In the genomic region with DNA sequence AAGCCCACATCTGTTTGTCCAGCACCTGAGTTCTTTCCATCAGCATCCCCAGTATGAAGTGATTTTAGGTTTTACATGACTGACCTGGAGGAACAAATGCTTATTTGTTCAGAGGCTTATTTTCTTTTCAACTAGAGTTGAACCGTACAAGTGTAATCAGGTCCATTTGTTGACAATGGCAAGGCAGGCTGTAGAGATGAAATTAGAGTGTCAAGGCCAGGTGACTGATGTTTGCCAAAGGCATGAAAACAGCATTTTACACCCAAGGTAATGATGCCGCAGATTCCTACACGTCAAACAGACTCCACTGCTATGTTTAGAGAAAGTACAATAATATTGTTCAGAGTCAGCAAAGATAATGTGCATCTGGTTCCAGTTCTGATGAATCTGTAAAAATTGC, we compare ENCODE assay signal across 1 cellular context.
TF ChIP-seq lines count a peak whose summit lies in the region.

No MANE protein-coding gene starts in this region.

TF ChIP-seq in HepG2, 621 proteins besides CTCF, POLR2A, EP300 and RAD21 (continued from another document and continues in another):
- TF ChIP-seq, protein P1, sequence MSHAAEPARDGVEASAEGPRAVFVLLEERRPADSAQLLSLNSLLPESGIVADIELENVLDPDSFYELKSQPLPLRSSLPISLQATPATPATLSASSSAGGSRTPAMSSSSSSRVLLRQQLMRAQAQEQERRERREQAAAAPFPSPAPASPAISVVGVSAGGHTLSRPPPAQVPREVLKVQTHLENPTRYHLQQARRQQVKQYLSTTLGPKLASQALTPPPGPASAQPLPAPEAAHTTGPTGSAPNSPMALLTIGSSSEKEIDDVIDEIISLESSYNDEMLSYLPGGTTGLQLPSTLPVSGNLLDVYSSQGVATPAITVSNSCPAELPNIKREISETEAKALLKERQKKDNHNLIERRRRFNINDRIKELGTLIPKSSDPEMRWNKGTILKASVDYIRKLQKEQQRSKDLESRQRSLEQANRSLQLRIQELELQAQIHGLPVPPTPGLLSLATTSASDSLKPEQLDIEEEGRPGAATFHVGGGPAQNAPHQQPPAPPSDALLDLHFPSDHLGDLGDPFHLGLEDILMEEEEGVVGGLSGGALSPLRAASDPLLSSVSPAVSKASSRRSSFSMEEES (CRISPR knock-in tag; IDR thresholded peaks at IDR 0.05): 0 out of 2 replicates have a peak, but pooled peaks have one; percentile 36
- TF ChIP-seq ATF7-NPFF (CRISPR knock-in tag; IDR thresholded peaks at IDR 0.05; ENCODE audit: low read depth) (no peak), RXRA (CRISPR knock-in tag; IDR thresholded peaks at IDR 0.05) (peak; percentile 88; the same call in 1 of the 2 replicates), HNRNPUL1 (IDR thresholded peaks at IDR 0.05; ENCODE audit: low read depth, low read length) (no peak), JUNB (CRISPR knock-in tag; IDR thresholded peaks at IDR 0.05; ENCODE audit: borderline replicate concordance) (no peak), CENPT (CRISPR knock-in tag; IDR thresholded peaks at IDR 0.05; ENCODE audit: low read depth) (no peak), HNRNPLL (IDR thresholded peaks at IDR 0.05; ENCODE audit: low read depth, low read length, poor library complexity, severe bottlenecking) (no peak), KDM1A (CRISPR knock-in tag; IDR thresholded peaks at IDR 0.05) (0 out of 2 replicates have a peak, but pooled peaks have one; percentile 12), FOXK2 (IDR thresholded peaks at IDR 0.05) (no peak), SNAI1 (CRISPR knock-in tag; IDR thresholded peaks at IDR 0.05; ENCODE audit: borderline replicate concordance) (no peak), ZNF317 (CRISPR knock-in tag; IDR thresholded peaks at IDR 0.05) (no peak), ZNF354B (CRISPR knock-in tag; IDR thresholded peaks at IDR 0.05) (no peak), KDM5A (IDR thresholded peaks at IDR 0.05; ENCODE audit: borderline replicate concordance, low read length) (no peak), RFX3 (CRISPR knock-in tag; IDR thresholded peaks at IDR 0.05) (no peak), SPEN (CRISPR knock-in tag; IDR thresholded peaks at IDR 0.05; ENCODE audit: low read depth) (no peak), RBFOX2 (IDR thresholded peaks at IDR 0.05; ENCODE audit: low read depth, low read length) (no peak), ZNF777 (CRISPR knock-in tag; IDR thresholded peaks at IDR 0.05) (no peak), ZNF329 (CRISPR knock-in tag; IDR thresholded peaks at IDR 0.05; ENCODE audit: low read depth) (no peak)
- TF ChIP-seq, protein P2, sequence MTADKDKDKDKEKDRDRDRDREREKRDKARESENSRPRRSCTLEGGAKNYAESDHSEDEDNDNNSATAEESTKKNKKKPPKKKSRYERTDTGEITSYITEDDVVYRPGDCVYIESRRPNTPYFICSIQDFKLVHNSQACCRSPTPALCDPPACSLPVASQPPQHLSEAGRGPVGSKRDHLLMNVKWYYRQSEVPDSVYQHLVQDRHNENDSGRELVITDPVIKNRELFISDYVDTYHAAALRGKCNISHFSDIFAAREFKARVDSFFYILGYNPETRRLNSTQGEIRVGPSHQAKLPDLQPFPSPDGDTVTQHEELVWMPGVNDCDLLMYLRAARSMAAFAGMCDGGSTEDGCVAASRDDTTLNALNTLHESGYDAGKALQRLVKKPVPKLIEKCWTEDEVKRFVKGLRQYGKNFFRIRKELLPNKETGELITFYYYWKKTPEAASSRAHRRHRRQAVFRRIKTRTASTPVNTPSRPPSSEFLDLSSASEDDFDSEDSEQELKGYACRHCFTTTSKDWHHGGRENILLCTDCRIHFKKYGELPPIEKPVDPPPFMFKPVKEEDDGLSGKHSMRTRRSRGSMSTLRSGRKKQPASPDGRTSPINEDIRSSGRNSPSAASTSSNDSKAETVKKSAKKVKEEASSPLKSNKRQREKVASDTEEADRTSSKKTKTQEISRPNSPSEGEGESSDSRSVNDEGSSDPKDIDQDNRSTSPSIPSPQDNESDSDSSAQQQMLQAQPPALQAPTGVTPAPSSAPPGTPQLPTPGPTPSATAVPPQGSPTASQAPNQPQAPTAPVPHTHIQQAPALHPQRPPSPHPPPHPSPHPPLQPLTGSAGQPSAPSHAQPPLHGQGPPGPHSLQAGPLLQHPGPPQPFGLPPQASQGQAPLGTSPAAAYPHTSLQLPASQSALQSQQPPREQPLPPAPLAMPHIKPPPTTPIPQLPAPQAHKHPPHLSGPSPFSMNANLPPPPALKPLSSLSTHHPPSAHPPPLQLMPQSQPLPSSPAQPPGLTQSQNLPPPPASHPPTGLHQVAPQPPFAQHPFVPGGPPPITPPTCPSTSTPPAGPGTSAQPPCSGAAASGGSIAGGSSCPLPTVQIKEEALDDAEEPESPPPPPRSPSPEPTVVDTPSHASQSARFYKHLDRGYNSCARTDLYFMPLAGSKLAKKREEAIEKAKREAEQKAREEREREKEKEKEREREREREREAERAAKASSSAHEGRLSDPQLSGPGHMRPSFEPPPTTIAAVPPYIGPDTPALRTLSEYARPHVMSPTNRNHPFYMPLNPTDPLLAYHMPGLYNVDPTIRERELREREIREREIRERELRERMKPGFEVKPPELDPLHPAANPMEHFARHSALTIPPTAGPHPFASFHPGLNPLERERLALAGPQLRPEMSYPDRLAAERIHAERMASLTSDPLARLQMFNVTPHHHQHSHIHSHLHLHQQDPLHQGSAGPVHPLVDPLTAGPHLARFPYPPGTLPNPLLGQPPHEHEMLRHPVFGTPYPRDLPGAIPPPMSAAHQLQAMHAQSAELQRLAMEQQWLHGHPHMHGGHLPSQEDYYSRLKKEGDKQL (CRISPR knock-in tag; IDR thresholded peaks at IDR 0.05; ENCODE audit: low read depth): peak; percentile 91
- TF ChIP-seq, protein P3, sequence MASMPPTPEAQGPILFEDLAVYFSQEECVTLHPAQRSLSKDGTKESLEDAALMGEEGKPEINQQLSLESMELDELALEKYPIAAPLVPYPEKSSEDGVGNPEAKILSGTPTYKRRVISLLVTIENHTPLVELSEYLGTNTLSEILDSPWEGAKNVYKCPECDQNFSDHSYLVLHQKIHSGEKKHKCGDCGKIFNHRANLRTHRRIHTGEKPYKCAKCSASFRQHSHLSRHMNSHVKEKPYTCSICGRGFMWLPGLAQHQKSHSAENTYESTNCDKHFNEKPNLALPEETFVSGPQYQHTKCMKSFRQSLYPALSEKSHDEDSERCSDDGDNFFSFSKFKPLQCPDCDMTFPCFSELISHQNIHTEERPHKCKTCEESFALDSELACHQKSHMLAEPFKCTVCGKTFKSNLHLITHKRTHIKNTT (CRISPR knock-in tag; IDR thresholded peaks at IDR 0.05): no peak
- TF ChIP-seq, protein P4, sequence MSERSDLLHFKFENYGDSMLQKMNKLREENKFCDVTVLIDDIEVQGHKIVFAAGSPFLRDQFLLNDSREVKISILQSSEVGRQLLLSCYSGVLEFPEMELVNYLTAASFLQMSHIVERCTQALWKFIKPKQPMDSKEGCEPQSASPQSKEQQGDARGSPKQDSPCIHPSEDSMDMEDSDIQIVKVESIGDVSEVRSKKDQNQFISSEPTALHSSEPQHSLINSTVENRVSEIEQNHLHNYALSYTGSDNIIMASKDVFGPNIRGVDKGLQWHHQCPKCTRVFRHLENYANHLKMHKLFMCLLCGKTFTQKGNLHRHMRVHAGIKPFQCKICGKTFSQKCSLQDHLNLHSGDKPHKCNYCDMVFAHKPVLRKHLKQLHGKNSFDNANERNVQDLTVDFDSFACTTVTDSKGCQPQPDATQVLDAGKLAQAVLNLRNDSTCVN (CRISPR knock-in tag; IDR thresholded peaks at IDR 0.05; ENCODE audit: borderline replicate concordance): no peak
- TF ChIP-seq, protein P5, sequence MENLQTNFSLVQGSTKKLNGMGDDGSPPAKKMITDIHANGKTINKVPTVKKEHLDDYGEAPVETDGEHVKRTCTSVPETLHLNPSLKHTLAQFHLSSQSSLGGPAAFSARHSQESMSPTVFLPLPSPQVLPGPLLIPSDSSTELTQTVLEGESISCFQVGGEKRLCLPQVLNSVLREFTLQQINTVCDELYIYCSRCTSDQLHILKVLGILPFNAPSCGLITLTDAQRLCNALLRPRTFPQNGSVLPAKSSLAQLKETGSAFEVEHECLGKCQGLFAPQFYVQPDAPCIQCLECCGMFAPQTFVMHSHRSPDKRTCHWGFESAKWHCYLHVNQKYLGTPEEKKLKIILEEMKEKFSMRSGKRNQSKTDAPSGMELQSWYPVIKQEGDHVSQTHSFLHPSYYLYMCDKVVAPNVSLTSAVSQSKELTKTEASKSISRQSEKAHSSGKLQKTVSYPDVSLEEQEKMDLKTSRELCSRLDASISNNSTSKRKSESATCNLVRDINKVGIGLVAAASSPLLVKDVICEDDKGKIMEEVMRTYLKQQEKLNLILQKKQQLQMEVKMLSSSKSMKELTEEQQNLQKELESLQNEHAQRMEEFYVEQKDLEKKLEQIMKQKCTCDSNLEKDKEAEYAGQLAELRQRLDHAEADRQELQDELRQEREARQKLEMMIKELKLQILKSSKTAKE (CRISPR knock-in tag; IDR thresholded peaks at IDR 0.05; ENCODE audit: borderline replicate concordance): 0 out of 2 replicates have a peak, but pooled peaks have one; percentile 48
- TF ChIP-seq, protein P6, sequence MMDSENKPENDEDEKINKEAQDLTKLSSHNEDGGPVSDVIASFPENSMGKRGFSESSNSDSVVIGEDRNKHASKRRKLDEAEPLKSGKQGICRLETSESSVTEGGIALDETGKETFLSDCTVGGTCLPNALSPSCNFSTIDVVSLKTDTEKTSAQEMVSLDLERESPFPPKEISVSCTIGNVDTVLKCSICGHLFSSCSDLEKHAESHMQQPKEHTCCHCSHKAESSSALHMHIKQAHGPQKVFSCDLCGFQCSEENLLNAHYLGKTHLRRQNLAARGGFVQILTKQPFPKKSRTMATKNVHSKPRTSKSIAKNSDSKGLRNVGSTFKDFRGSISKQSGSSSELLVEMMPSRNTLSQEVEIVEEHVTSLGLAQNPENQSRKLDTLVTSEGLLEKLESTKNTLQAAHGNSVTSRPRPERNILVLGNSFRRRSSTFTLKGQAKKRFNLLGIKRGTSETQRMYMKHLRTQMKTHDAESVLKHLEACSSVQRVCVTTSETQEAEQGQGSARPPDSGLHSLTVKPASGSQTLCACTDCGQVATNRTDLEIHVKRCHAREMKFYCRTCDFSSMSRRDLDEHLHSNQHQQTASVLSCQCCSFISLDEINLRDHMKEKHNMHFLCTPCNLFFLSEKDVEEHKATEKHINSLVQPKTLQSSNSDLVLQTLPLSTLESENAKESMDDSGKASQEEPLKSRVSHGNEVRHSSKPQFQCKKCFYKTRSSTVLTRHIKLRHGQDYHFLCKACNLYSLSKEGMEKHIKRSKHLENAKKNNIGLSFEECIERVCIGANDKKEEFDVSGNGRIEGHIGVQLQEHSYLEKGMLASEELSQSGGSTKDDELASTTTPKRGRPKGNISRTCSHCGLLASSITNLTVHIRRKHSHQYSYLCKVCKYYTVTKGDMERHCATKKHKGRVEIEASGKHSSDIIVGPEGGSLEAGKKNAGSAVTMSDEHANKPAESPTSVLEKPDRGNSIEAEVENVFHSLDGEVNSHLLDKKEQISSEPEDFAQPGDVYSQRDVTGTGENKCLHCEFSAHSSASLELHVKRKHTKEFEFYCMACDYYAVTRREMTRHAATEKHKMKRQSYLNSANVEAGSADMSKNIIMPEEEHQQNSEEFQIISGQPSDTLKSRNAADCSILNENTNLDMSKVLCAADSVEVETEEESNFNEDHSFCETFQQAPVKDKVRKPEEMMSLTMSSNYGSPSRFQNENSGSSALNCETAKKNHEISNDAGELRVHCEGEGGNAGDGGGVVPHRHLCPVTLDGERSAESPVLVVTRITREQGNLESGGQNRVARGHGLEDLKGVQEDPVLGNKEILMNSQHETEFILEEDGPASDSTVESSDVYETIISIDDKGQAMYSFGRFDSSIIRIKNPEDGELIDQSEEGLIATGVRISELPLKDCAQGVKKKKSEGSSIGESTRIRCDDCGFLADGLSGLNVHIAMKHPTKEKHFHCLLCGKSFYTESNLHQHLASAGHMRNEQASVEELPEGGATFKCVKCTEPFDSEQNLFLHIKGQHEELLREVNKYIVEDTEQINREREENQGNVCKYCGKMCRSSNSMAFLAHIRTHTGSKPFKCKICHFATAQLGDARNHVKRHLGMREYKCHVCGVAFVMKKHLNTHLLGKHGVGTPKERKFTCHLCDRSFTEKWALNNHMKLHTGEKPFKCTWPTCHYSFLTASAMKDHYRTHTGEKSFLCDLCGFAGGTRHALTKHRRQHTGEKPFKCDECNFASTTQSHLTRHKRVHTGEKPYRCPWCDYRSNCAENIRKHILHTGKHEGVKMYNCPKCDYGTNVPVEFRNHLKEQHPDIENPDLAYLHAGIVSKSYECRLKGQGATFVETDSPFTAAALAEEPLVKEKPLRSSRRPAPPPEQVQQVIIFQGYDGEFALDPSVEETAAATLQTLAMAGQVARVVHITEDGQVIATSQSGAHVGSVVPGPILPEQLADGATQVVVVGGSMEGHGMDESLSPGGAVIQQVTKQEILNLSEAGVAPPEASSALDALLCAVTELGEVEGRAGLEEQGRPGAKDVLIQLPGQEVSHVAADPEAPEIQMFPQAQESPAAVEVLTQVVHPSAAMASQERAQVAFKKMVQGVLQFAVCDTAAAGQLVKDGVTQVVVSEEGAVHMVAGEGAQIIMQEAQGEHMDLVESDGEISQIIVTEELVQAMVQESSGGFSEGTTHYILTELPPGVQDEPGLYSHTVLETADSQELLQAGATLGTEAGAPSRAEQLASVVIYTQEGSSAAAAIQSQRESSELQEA (CRISPR knock-in tag; IDR thresholded peaks at IDR 0.05; ENCODE audit: not compliant biosample characterization): no peak
- TF ChIP-seq, protein P7, sequence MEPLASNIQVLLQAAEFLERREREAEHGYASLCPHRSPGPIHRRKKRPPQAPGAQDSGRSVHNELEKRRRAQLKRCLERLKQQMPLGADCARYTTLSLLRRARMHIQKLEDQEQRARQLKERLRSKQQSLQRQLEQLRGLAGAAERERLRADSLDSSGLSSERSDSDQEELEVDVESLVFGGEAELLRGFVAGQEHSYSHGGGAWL (CRISPR knock-in tag; IDR thresholded peaks at IDR 0.05): no peak
- TF ChIP-seq, protein P8, sequence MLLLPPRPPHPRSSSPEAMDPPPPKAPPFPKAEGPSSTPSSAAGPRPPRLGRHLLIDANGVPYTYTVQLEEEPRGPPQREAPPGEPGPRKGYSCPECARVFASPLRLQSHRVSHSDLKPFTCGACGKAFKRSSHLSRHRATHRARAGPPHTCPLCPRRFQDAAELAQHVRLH (CRISPR knock-in tag; IDR thresholded peaks at IDR 0.05; ENCODE audit: borderline replicate concordance, low read depth): no peak
- TF ChIP-seq, protein P9, sequence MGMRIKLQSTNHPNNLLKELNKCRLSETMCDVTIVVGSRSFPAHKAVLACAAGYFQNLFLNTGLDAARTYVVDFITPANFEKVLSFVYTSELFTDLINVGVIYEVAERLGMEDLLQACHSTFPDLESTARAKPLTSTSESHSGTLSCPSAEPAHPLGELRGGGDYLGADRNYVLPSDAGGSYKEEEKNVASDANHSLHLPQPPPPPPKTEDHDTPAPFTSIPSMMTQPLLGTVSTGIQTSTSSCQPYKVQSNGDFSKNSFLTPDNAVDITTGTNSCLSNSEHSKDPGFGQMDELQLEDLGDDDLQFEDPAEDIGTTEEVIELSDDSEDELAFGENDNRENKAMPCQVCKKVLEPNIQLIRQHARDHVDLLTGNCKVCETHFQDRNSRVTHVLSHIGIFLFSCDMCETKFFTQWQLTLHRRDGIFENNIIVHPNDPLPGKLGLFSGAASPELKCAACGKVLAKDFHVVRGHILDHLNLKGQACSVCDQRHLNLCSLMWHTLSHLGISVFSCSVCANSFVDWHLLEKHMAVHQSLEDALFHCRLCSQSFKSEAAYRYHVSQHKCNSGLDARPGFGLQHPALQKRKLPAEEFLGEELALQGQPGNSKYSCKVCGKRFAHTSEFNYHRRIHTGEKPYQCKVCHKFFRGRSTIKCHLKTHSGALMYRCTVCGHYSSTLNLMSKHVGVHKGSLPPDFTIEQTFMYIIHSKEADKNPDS (CRISPR knock-in tag; IDR thresholded peaks at IDR 0.05): no peak
